20 cellular contexts compared by ENCODE assay signal in the genomic region with DNA sequence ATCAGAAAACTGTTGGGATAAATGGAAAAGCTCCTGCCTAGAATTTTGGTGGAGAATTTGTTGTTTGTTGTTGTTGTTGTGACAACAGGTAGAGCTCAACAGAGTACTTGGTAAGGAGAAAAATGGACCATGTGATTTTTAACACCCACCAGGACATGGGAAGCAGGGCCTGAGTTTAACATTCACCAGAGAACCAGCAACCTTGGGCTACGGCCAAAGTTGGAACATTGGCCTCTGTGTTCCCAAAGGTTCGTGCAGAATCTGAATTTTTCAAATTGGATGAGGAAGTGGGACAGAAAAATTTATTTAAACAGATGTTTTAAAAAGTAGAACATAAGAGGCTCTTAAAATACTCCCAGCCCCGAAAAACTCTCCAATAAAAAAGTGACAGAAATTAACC.
DNase-seq lines count a peak whose midpoint lies in the region; ATAC-seq, FAIRE-seq and TF ChIP-seq lines count a peak whose summit lies in the region.
"Had no signal": no experiment of that assay in that cellular context is flagged by ENCODE, and none has a peak within 500 bp of the region (broad histone marks: within the 10 kb centered on the region; RNA-seq: fewer than 3 reads in every experiment).

No MANE protein-coding gene starts in this region.

- 44 to 48% methylated on average over 3 of the region's 3 CpGs for WGBS in body of pancreas, 2 donors
- 28% methylated on average over 3 of the region's 3 CpGs for WGBS in right lobe of liver (ENCODE audit: insufficient coverage, low coverage, low lambda C conversion rate, missing lambda C conversion rate)

- DNase-seq in body of pancreas (peak; percentile 37 to 69 (median 55)), frontal cortex (ENCODE audit: low spot score in 2 of 2) (no peak), right lobe of liver (peak in 2 of 3 donors; percentile 46 to 53), NCI-H1092 treated with DMSO at 0.1 percent for 48 hours (lab: John Stamatoyannopoulos, UW) (no peak), NCI-H748 (lab: John Stamatoyannopoulos, UW; ENCODE audit: unreplicated experiment) (no peak)
- DNase-seq: activated CD8-positive, alpha-beta T cell treated with anti-CD3 and anti-CD28 coated beads for 36 hours; activated gamma-delta T cell; KG1; kidney; NCI-H82; SHP77 treated with DMSO at 0.1 percent for 48 hours; stimulated activated CD4-positive, alpha-beta T cell treated with anti-CD3 and anti-CD28 coated beads, Interleukin-1b, Interleukin-23, amount 100 ng/mL, for 48 hours; T-cell had no signal

- H3K4me3 ChIP-seq in body of pancreas: no peak overlapping the region
- no peak overlapping the region for H3K4me3 ChIP-seq in right lobe of liver
- H3K4me3 ChIP-seq in subcutaneous abdominal adipose tissue (ENCODE audit: low read depth in 1 of 5, low read length in 5 of 5): no peak overlapping the region
- H3K4me3 ChIP-seq: breast epithelium, skin epidermis had no signal

- peak; percentile 8 for FAIRE-seq in frontal cortex (lab: Jason Lieb, UNC)
- FAIRE-seq: kidney had no signal

- H3K4me1 ChIP-seq in body of pancreas: peaks cover 14% of the 10 kb centered on the region
- H3K4me1 ChIP-seq in right lobe of liver: no peaks in the 10 kb centered on the region
- peaks cover 0 to 18% (median 11%) of the 10 kb centered on the region in 5 donors for H3K4me1 ChIP-seq in subcutaneous abdominal adipose tissue (ENCODE audit: control insufficient read depth in 5 of 5, insufficient read depth in 5 of 5, low read length in 5 of 5)
- H3K4me1 ChIP-seq: breast epithelium had no signal

- H3K27ac ChIP-seq in body of pancreas: peak overlapping the region in 1 of 4 donors; percentile 69
- H3K27ac ChIP-seq in right lobe of liver: no peak overlapping the region
- peak overlapping the region; percentile 4 for H3K27ac ChIP-seq in subcutaneous abdominal adipose tissue (ENCODE audit: low read depth, low read length)
- H3K27ac ChIP-seq: breast epithelium, skin epidermis had no signal

- H3K9ac ChIP-seq in subcutaneous abdominal adipose tissue (ENCODE audit: low read length in 5 of 5): no peak overlapping the region

- intact Hi-C loops in body of pancreas (cut with DNase I): no loop called here
- intact Hi-C loops in right lobe of liver (cut with DNase I): no loop called here

- TF ChIP-seq CTCF in body of pancreas (IDR thresholded peaks at IDR 0.05) (no peak), right lobe of liver (IDR thresholded peaks at IDR 0.05) (no peak)

- TF ChIP-seq POLR2A in body of pancreas (IDR thresholded peaks at IDR 0.05): no peak
- no peak for TF ChIP-seq POLR2A in right lobe of liver (IDR thresholded peaks at IDR 0.05)

- H3K9me3 ChIP-seq in body of pancreas (no peaks in the 10 kb centered on the region), right lobe of liver (no peaks in the 10 kb centered on the region), subcutaneous abdominal adipose tissue (ENCODE audit: control insufficient read depth in 5 of 5, low read length in 5 of 5) (no peaks in the 10 kb centered on the region)
- H3K9me3 ChIP-seq: breast epithelium had no signal

- ATAC-seq in body of pancreas: peak; percentile 79
- peak; percentile 39 to 72 (median 54) for ATAC-seq in right lobe of liver
- no peak for ATAC-seq in GM21786 (IDR thresholded peaks at IDR 0.05; ENCODE audit: unreplicated experiment)
- ATAC-seq in GM19035 (IDR thresholded peaks at IDR 0.05; ENCODE audit: unreplicated experiment): no peak
- ATAC-seq: activated CD4-positive, CD25-positive, alpha-beta regulatory T cell treated with anti-CD3 and anti-CD28 coated beads, Interleukin-2, amount 50 U/mL, for 24 hours; activated CD8-positive, alpha-beta T cell treated with anti-CD3 and anti-CD28 coated beads for 36 hours; natural killer cell treated with Interleukin-12 subunit alpha and Interleukin-12 subunit beta and Interleukin-15 and Interleukin-18, amount 100 ng/mL, for 72 hours; T-cell had no signal

- H3K36me3 ChIP-seq in body of pancreas (replicated peaks in 1 of 2; ENCODE audit: insufficient read depth in 1 of 2, low read depth in 2 of 2) (no peaks in the 10 kb centered on the region), right lobe of liver (no peaks in the 10 kb centered on the region), subcutaneous abdominal adipose tissue (ENCODE audit: control insufficient read depth in 5 of 5, insufficient read depth in 5 of 5, low read length in 5 of 5) (no peaks in the 10 kb centered on the region)
- H3K36me3 ChIP-seq: breast epithelium had no signal

- H3K27me3 ChIP-seq in body of pancreas (no peaks in the 10 kb centered on the region), right lobe of liver (no peaks in the 10 kb centered on the region), subcutaneous abdominal adipose tissue (ENCODE audit: control insufficient read depth in 5 of 5, insufficient read depth in 4 of 5, low read length in 5 of 5) (no peaks in the 10 kb centered on the region)
- H3K27me3 ChIP-seq: breast epithelium had no signal

Comparison
In these comparisons a context has a peak if more than half of its experiments do, and no peak if none do; other contexts are left out.
1. ATAC-seq: peak in body of pancreas (single experiment) and right lobe of liver (4 of 4); none in GM21786 (single experiment) and GM19035 (single experiment).
2. DNase-seq: peak in body of pancreas (4 of 4) and right lobe of liver (2 of 3); none in frontal cortex (0 of 2), NCI-H1092 treated with DMSO at 0.1 percent for 48 hours (single experiment) and NCI-H748 (single experiment).